Comparison of ENCODE assay signal across 2 cellular contexts in genomic region chr7:130087364-130087763, GRCh38.
TF ChIP-seq lines count a peak whose summit lies in the region.

No MANE protein-coding gene starts in this region.

TF ChIP-seq in IMR-90, 13 proteins besides CTCF, POLR2A, EP300 and RAD21 (continued from another document):
- TF ChIP-seq ELK1 (IDR thresholded peaks at IDR 0.05; ENCODE audit: borderline replicate concordance, low read depth, low read length) (no peak), NFE2L2 (IDR thresholded peaks at IDR 0.05; ENCODE audit: low read depth, low read length) (no peak), USF2 (IDR thresholded peaks at IDR 0.05; ENCODE audit: low read depth, low read length) (no peak), MAZ (IDR thresholded peaks at IDR 0.05; ENCODE audit: borderline replicate concordance, low read depth, low read length) (no peak)
TF ChIP-seq in IMR-90: peak in this region for 0.

TF ChIP-seq in GM12891, 5 proteins besides CTCF, POLR2A, EP300 and RAD21 (continued from another document):
- TF ChIP-seq PAX5 (IDR thresholded peaks at IDR 0.05; ENCODE audit: insufficient read depth, low read length, severe bottlenecking), result no peak
